Comparison of ENCODE assay signal across 8 cellular contexts in the genomic region with DNA sequence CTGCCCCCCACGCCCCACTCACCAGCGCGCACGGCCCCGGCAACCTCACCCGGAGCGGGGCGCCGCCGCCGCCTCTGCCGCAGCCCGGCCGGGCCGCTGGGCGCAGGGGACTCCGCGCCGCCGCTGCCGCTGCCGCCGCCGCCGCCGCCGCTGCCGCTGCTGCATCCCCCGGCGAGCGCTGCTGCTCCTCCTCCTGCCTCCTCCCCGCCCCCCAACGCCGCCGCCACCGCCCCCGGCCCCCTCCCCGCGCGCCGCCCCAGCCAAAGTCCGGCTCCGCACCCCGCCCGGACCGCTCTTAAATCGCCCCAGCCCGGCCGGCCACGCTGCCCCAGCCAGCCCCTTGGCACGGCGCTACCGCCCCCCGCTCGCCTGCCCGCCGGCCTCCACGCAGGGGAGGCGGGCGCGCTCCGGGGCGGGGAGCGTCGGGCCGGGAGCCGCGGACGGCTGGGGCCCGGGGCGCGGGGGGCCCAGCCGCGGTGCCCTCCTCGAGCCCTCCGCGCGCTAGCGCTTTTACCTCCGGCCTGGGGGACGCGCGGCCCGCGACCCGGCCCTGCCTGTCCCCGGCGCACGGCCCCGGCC. TPM values are rescaled to one million over a fixed set of nuclear protein-coding genes. Genes with fewer than 3 reads are reported as not detected.
DNase-seq lines count a peak whose midpoint lies in the region; ATAC-seq and TF ChIP-seq lines count a peak whose summit lies in the region.

Gene SULF2 (minus strand): TSS at position 161 of the 579 bp plus-strand sequence. CDS start 28,118 bp downstream, outside the sequence.

- H3K27me3 Mint-ChIP-seq in T-helper 1 cell treated with Interleukin-12 subunit alpha and Interleukin-12 subunit beta and Interleukin-4 antibody, amounts not matched to agents 30 μg/mL and 1 μg/mL, for 36 hours (ENCODE audit: low read depth), result peaks cover 64% of the 10 kb centered on the region
- H3K27me3 Mint-ChIP-seq in activated naive CD8-positive, alpha-beta T cell treated with anti-CD3 and anti-CD28 coated beads, Interleukin-2, amount 50 U/mL, for 24 hours, result peaks cover 55% of the 10 kb centered on the region

- no peaks in the 10 kb centered on the region for H3K9me3 Mint-ChIP-seq in T-helper 1 cell treated with Interleukin-12 subunit alpha and Interleukin-12 subunit beta and Interleukin-4 antibody, amounts not matched to agents 30 μg/mL and 1 μg/mL, for 36 hours
- no peaks in the 10 kb centered on the region for H3K9me3 Mint-ChIP-seq in activated naive CD8-positive, alpha-beta T cell treated with anti-CD3 and anti-CD28 coated beads, Interleukin-2, amount 50 U/mL, for 24 hours

- H3K4me1 ChIP-seq in hepatocyte (ENCODE audit: insufficient read depth), result peaks cover 30% of the 10 kb centered on the region

- H3K4me2 ChIP-seq in hepatocyte, result peak within 1 kb of the TSS; percentile 99

- no peak for TF ChIP-seq CTCF in hepatocyte (IDR thresholded peaks at IDR 0.05; ENCODE audit: poor library complexity)
- no peak for TF ChIP-seq CTCF in retinal pigment epithelial cell (conservative IDR thresholded peaks at IDR 0.05; ENCODE audit: low read depth, low read length)

- H3K27ac ChIP-seq in hepatocyte, result peak within 1 kb of the TSS; percentile 90

- ATAC-seq in activated naive CD8-positive, alpha-beta T cell treated with anti-CD3 and anti-CD28 coated beads, Interleukin-2, amount 50 U/mL, for 24 hours, result no peak
- ATAC-seq in activated CD4-positive, CD25-positive, alpha-beta regulatory T cell treated with anti-CD3 and anti-CD28 coated beads, Interleukin-2, amount 50 U/mL, for 24 hours, result no peak

- H3K4me3 ChIP-seq in hepatocyte, result peak within 1 kb of the TSS; percentile 90
- peak within 1 kb of the TSS; percentile 47 for H3K4me3 ChIP-seq in retinal pigment epithelial cell (ENCODE audit: low read length)

- WGBS in hepatocyte (ENCODE audit: low lambda C conversion rate, missing lambda C conversion rate), result no CpG with 5 or more reads among the region's 90 CpGs

- peaks cover 18% of the 10 kb centered on the region for H4K20me1 ChIP-seq in hepatocyte (ENCODE audit: insufficient read depth, poor library complexity, severe bottlenecking)

- DNase-seq in T-helper 1 cell (no peak), hepatocyte (ENCODE audit: low spot score) (peak; percentile 83), retinal pigment epithelial cell (ENCODE audit: low read depth) (no peak), SHP77 treated with DMSO at 0.1 percent for 48 hours (lab: John Stamatoyannopoulos, UW) (no peak)
- DNase-seq in activated naive CD8-positive, alpha-beta T cell treated with anti-CD3 and anti-CD28 coated beads, Interleukin-2, amount 50 U/mL, for 24 hours, result no peak
- no peak for DNase-seq in stimulated activated CD4-positive, alpha-beta T cell treated with anti-CD3 and anti-CD28 coated beads, Interleukin-2, amount 100 ng/mL, for 24 hours

- H3K9me3 ChIP-seq in hepatocyte (ENCODE audit: low read depth), result no peaks in the 10 kb centered on the region

- H3K36me3 ChIP-seq in hepatocyte (replicated peaks; ENCODE audit: insufficient read depth, low read depth), result no peaks in the 10 kb centered on the region

- no peaks in the 10 kb centered on the region for H3K36me3 Mint-ChIP-seq in T-helper 1 cell treated with Interleukin-12 subunit alpha and Interleukin-12 subunit beta and Interleukin-4 antibody, amounts not matched to agents 30 μg/mL and 1 μg/mL, for 36 hours (ENCODE audit: low read depth)
- no peaks in the 10 kb centered on the region for H3K36me3 Mint-ChIP-seq in activated naive CD8-positive, alpha-beta T cell treated with anti-CD3 and anti-CD28 coated beads, Interleukin-2, amount 50 U/mL, for 24 hours (ENCODE audit: low read depth)

- peak within 1 kb of the TSS; percentile 36 for H2AFZ ChIP-seq in hepatocyte

- peaks cover 37% of the 10 kb centered on the region for H3K79me2 ChIP-seq in hepatocyte

- no peaks in the 10 kb centered on the region for H3K9me2 ChIP-seq in hepatocyte (replicated peaks; ENCODE audit: insufficient read depth)

- H3K4me3 Mint-ChIP-seq in T-helper 1 cell treated with Interleukin-12 subunit alpha and Interleukin-12 subunit beta and Interleukin-4 antibody, amounts not matched to agents 30 μg/mL and 1 μg/mL, for 36 hours, result peak within 1 kb of the TSS; percentile 70
- H3K4me3 Mint-ChIP-seq in activated naive CD8-positive, alpha-beta T cell treated with anti-CD3 and anti-CD28 coated beads, Interleukin-2, amount 50 U/mL, for 24 hours, result peak within 1 kb of the TSS; percentile 52

- H3K27me3 ChIP-seq in hepatocyte, result no peaks in the 10 kb centered on the region

- no peak within 1 kb of the TSS for H3K27ac Mint-ChIP-seq in T-helper 1 cell treated with Interleukin-12 subunit alpha and Interleukin-12 subunit beta and Interleukin-4 antibody, amounts not matched to agents 30 μg/mL and 1 μg/mL, for 36 hours
- no peak within 1 kb of the TSS for H3K27ac Mint-ChIP-seq in activated naive CD8-positive, alpha-beta T cell treated with anti-CD3 and anti-CD28 coated beads, Interleukin-2, amount 50 U/mL, for 24 hours

- H3K4me1 Mint-ChIP-seq in T-helper 1 cell treated with Interleukin-12 subunit alpha and Interleukin-12 subunit beta and Interleukin-4 antibody, amounts not matched to agents 30 μg/mL and 1 μg/mL, for 36 hours (ENCODE audit: low read depth), result peaks cover 6% of the 10 kb centered on the region
- H3K4me1 Mint-ChIP-seq in activated naive CD8-positive, alpha-beta T cell treated with anti-CD3 and anti-CD28 coated beads, Interleukin-2, amount 50 U/mL, for 24 hours, result peaks cover 17% of the 10 kb centered on the region

RNA-seq across cellular contexts. Expression of gene SULF2, which starts in this region (rescaled TPM):
- total RNA-seq in hepatocyte, result 49.0 and 53.7 TPM in 2 replicates
- polyA plus RNA-seq in hepatocyte, result 51.6 and 66.6 TPM in 2 replicates
